Comparison of ENCODE assay signal across 17 cellular contexts in the genomic region with DNA sequence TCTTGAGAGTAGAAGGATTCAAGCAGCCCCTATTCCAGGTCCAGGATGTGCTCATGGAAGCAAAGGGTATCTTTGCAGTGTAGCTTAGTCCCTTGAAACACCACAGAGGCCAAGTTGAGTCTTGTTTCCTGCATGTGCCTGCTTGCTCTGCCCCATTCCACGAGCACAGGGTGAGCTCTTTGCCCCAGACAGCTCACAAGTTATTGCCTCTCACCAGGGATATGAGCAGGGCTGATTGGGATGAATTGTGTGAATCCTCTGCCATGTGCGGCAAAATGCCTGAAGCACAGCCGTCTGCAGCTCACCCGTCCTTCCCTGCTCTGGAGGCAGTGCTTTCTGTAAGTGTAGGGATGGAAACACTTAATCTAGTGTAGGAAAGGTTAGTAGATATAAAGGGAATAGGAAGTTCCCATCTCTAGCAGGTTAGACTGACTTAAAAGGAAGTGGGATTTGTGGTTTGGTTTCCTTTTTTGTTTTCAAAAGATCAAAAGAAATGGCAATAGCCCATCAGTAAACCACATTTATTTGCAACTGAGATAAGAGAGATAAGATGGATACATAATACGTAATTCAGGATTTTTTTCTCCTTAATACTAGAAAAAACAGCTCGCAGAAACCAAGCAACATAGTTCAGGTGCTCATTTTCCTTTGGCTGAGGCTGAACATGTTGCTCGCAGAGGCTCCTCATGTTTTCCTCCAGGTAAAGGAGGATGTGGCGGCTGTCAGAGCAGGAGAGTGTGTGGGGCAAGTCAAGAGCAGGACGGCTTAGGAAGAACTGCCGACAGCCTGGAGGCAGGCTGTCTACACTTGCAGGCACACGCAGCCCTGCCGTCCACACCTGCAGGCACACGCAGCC. TPM values are rescaled to one million over a fixed set of nuclear protein-coding genes. Genes with fewer than 3 reads are reported as not detected.
DNase-seq lines count a peak whose midpoint lies in the region; TF ChIP-seq lines count a peak whose summit lies in the region.
"Had no signal": no experiment of that assay in that cellular context is flagged by ENCODE, and none has a peak within 500 bp of the region (broad histone marks: within the 10 kb centered on the region; RNA-seq: fewer than 3 reads in every experiment).

No MANE protein-coding gene starts in this region.

- H3K9ac ChIP-seq in liver (ENCODE audit: low read depth in 1 of 2, low read length in 2 of 2), result peak overlapping the region in 1 of 2 donors; percentile 58

- peak overlapping the region in 4 of 7 donors; percentile 6 to 71 (median 18) for H3K4me3 Mint-ChIP-seq in CD8-positive, alpha-beta memory T cell
- H3K4me3 Mint-ChIP-seq: brain; CD8-positive, alpha-beta T cell; nephron had no signal

- H3K9me3 Mint-ChIP-seq in CD8-positive, alpha-beta memory T cell, result peaks cover 35 to 45% (median 44%) of the 10 kb centered on the region in 5 donors

- H3K36me3 Mint-ChIP-seq in CD8-positive, alpha-beta memory T cell, result peaks cover 22 to 59% (median 49%) of the 10 kb centered on the region in 3 donors

- POLR2A ChIA-PET in CD8-positive, alpha-beta memory T cell (lab: Charles Lee), result no interaction called here

- no peaks in the 10 kb centered on the region for H3K27me3 Mint-ChIP-seq in CD8-positive, alpha-beta memory T cell
- H3K27me3 Mint-ChIP-seq: brain had no signal

- H3K27me3 ChIP-seq in CD8-positive, alpha-beta memory T cell (ENCODE audit: insufficient read depth, low read length, poor library complexity, severe bottlenecking), result no peaks in the 10 kb centered on the region
- no peaks in the 10 kb centered on the region for H3K27me3 ChIP-seq in liver (ENCODE audit: control insufficient read depth in 4 of 4, insufficient read depth in 4 of 4, low read length in 3 of 4)
- H3K27me3 ChIP-seq: sigmoid colon, testis had no signal

- 77% methylated on average over 13 of the region's 13 CpGs for WGBS in liver

- TF ChIP-seq CTCF in liver (IDR thresholded peaks at IDR 0.05; ENCODE audit: low read depth, low read length, missing input control), result no peak

- no peaks in the 10 kb centered on the region for H3K36me3 ChIP-seq in CD8-positive, alpha-beta memory T cell (ENCODE audit: insufficient read depth, low read length)
- H3K36me3 ChIP-seq in liver (ENCODE audit: control insufficient read depth in 4 of 4, insufficient read depth in 3 of 4, low read depth in 1 of 4, low read length in 3 of 4), result no peaks in the 10 kb centered on the region
- H3K36me3 ChIP-seq: sigmoid colon had no signal

- peaks cover 7 to 19% (median 9%) of the 10 kb centered on the region in 3 donors for H3K4me1 Mint-ChIP-seq in CD8-positive, alpha-beta memory T cell
- H3K4me1 Mint-ChIP-seq: brain, nephron had no signal

- H3K4me1 ChIP-seq in CD8-positive, alpha-beta memory T cell (ENCODE audit: insufficient read depth, low read length), result peaks cover 10% of the 10 kb centered on the region
- H3K4me1 ChIP-seq in liver (ENCODE audit: control insufficient read depth in 4 of 4, insufficient read depth in 4 of 4, low read length in 3 of 4), result peaks cover 11 to 28% (median 19%) of the 10 kb centered on the region in 4 donors

- no peak overlapping the region for H3K4me3 ChIP-seq in CD8-positive, alpha-beta memory T cell (ENCODE audit: low read length)
- no peak overlapping the region for H3K4me3 ChIP-seq in liver (ENCODE audit: low read depth in 1 of 3, low read length in 3 of 3)
- H3K4me3 ChIP-seq: sigmoid colon, testis had no signal

- H3K27ac Mint-ChIP-seq in CD8-positive, alpha-beta memory T cell, result peak overlapping the region in 1 of 8 donors; percentile 31
- H3K27ac Mint-ChIP-seq: CD8-positive, alpha-beta T cell; nephron had no signal

- no peak overlapping the region for H3K27ac ChIP-seq in CD8-positive, alpha-beta memory T cell (ENCODE audit: low read depth, low read length)
- H3K27ac ChIP-seq in liver (ENCODE audit: low read depth in 1 of 2, low read length in 2 of 2), result peak overlapping the region; percentile 86 to 97
- H3K27ac ChIP-seq: sigmoid colon, testis had no signal

- TF ChIP-seq RAD21 in liver (IDR thresholded peaks at IDR 0.05), result no peak

- CTCF ChIA-PET in CD8-positive, alpha-beta memory T cell (lab: Charles Lee), result no interaction called here

- DNase-seq in CD8-positive, alpha-beta memory T cell, result no peak
- DNase-seq in M059J (ENCODE audit: low read depth) (peak; percentile 43), amniotic epithelial cell (ENCODE audit: low read depth) (peak; percentile 45), NCI-H1092 (lab: John Stamatoyannopoulos, UW) (no peak), KG1 (lab: John Stamatoyannopoulos, UW) (no peak), NCI-H2227 treated with DMSO at 0.1 percent for 48 hours (lab: John Stamatoyannopoulos, UW) (no peak), NCI-H2107 treated with DMSO at 0.1 percent for 48 hours (lab: John Stamatoyannopoulos, UW; ENCODE audit: unreplicated experiment) (no peak)
- DNase-seq: activated T-cell treated with anti-CD3 and anti-CD28 coated beads, Interleukin-2, amount 50 U/mL, for 1 hour; CD8-positive, alpha-beta T cell; effector CD4-positive, alpha-beta T cell; kidney glomerular epithelial cell; NCI-H524 treated with DMSO at 0.1 percent for 48 hours; sigmoid colon; testis had no signal

- peaks cover 7% of the 10 kb centered on the region for H3K9me3 ChIP-seq in CD8-positive, alpha-beta memory T cell (ENCODE audit: low read length)
- peaks cover 0 to 15% (median 2%) of the 10 kb centered on the region in 4 donors for H3K9me3 ChIP-seq in liver (ENCODE audit: control insufficient read depth in 4 of 4, low read length in 3 of 4)
- H3K9me3 ChIP-seq: testis had no signal

TF ChIP-seq in liver, 16 proteins besides CTCF, POLR2A, EP300 and RAD21:
- TF ChIP-seq, protein P1, sequence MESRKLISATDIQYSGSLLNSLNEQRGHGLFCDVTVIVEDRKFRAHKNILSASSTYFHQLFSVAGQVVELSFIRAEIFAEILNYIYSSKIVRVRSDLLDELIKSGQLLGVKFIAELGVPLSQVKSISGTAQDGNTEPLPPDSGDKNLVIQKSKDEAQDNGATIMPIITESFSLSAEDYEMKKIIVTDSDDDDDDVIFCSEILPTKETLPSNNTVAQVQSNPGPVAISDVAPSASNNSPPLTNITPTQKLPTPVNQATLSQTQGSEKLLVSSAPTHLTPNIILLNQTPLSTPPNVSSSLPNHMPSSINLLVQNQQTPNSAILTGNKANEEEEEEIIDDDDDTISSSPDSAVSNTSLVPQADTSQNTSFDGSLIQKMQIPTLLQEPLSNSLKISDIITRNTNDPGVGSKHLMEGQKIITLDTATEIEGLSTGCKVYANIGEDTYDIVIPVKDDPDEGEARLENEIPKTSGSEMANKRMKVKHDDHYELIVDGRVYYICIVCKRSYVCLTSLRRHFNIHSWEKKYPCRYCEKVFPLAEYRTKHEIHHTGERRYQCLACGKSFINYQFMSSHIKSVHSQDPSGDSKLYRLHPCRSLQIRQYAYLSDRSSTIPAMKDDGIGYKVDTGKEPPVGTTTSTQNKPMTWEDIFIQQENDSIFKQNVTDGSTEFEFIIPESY (IDR thresholded peaks at IDR 0.05), result no peak
- TF ChIP-seq FOXA1 (IDR thresholded peaks at IDR 0.05), result no peak
- TF ChIP-seq, protein P2, sequence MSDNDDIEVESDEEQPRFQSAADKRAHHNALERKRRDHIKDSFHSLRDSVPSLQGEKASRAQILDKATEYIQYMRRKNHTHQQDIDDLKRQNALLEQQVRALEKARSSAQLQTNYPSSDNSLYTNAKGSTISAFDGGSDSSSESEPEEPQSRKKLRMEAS (IDR thresholded peaks at IDR 0.05), result no peak
- no peak for TF ChIP-seq NR2F2 (IDR thresholded peaks at IDR 0.05)
- TF ChIP-seq, protein P3, sequence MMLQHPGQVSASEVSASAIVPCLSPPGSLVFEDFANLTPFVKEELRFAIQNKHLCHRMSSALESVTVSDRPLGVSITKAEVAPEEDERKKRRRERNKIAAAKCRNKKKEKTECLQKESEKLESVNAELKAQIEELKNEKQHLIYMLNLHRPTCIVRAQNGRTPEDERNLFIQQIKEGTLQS (IDR thresholded peaks at IDR 0.05), result no peak
- TF ChIP-seq YY1 (IDR thresholded peaks at IDR 0.05), result peak; percentile 22
- no peak for TF ChIP-seq TAF1 (conservative IDR thresholded peaks at IDR 0.05)
- no peak for TF ChIP-seq FOXA2 (IDR thresholded peaks at IDR 0.05)
- TF ChIP-seq RXRA (IDR thresholded peaks at IDR 0.05), result peak in 1 of 2 donors; percentile 34
- no peak for TF ChIP-seq HNF4G (IDR thresholded peaks at IDR 0.05)
- no peak for TF ChIP-seq SP1 (IDR thresholded peaks at IDR 0.05)
- no peak for TF ChIP-seq JUND (IDR thresholded peaks at IDR 0.05)
- TF ChIP-seq EGR1 (IDR thresholded peaks at IDR 0.05; ENCODE audit: low read depth in 2 of 2), result no peak
- TF ChIP-seq GABPA (IDR thresholded peaks at IDR 0.05 in 1 of 2, conservative IDR thresholded peaks at IDR 0.05 in 1 of 2), result no peak
- TF ChIP-seq, protein P4, sequence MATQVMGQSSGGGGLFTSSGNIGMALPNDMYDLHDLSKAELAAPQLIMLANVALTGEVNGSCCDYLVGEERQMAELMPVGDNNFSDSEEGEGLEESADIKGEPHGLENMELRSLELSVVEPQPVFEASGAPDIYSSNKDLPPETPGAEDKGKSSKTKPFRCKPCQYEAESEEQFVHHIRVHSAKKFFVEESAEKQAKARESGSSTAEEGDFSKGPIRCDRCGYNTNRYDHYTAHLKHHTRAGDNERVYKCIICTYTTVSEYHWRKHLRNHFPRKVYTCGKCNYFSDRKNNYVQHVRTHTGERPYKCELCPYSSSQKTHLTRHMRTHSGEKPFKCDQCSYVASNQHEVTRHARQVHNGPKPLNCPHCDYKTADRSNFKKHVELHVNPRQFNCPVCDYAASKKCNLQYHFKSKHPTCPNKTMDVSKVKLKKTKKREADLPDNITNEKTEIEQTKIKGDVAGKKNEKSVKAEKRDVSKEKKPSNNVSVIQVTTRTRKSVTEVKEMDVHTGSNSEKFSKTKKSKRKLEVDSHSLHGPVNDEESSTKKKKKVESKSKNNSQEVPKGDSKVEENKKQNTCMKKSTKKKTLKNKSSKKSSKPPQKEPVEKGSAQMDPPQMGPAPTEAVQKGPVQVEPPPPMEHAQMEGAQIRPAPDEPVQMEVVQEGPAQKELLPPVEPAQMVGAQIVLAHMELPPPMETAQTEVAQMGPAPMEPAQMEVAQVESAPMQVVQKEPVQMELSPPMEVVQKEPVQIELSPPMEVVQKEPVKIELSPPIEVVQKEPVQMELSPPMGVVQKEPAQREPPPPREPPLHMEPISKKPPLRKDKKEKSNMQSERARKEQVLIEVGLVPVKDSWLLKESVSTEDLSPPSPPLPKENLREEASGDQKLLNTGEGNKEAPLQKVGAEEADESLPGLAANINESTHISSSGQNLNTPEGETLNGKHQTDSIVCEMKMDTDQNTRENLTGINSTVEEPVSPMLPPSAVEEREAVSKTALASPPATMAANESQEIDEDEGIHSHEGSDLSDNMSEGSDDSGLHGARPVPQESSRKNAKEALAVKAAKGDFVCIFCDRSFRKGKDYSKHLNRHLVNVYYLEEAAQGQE (IDR thresholded peaks at IDR 0.05), result no peak
- no peak for TF ChIP-seq HNF4A (conservative IDR thresholded peaks at IDR 0.05)
TF ChIP-seq in liver: peak in this region for 2.

RNA-seq across cellular contexts. Expression of a gene that starts 41.4 kb away (rescaled TPM):
- total RNA-seq in CD8-positive, alpha-beta memory T cell, result 1 to 10 TPM; 3.8 to 4.6 TPM
- 4.8 TPM for polyA plus RNA-seq in CD8-positive, alpha-beta memory T cell
- total RNA-seq in M059J (2014; rRNA removed; shearing (Covaris generic)), result 5.5 and 11.1 TPM in 2 replicates
- 10 to 100 TPM in 1 of 2 donors, 1 to 10 TPM in 1; 4.4 to 12.5 TPM for total RNA-seq in liver
- 1 to 10 TPM; 2.8 to 5.8 TPM for polyA plus RNA-seq in liver

Comparison
In these comparisons a context has a peak if more than half of its experiments do, and no peak if none do; other contexts are left out.
1. DNase-seq: peak in M059J (single experiment) and amniotic epithelial cell (single experiment); none in CD8-positive, alpha-beta memory T cell (0 of 5), NCI-H1092 (single experiment), KG1 (single experiment), NCI-H2227 treated with DMSO at 0.1 percent for 48 hours (single experiment) and NCI-H2107 treated with DMSO at 0.1 percent for 48 hours (single experiment).